Comparison of ENCODE assay signal across 1 cellular context in the genomic region with DNA sequence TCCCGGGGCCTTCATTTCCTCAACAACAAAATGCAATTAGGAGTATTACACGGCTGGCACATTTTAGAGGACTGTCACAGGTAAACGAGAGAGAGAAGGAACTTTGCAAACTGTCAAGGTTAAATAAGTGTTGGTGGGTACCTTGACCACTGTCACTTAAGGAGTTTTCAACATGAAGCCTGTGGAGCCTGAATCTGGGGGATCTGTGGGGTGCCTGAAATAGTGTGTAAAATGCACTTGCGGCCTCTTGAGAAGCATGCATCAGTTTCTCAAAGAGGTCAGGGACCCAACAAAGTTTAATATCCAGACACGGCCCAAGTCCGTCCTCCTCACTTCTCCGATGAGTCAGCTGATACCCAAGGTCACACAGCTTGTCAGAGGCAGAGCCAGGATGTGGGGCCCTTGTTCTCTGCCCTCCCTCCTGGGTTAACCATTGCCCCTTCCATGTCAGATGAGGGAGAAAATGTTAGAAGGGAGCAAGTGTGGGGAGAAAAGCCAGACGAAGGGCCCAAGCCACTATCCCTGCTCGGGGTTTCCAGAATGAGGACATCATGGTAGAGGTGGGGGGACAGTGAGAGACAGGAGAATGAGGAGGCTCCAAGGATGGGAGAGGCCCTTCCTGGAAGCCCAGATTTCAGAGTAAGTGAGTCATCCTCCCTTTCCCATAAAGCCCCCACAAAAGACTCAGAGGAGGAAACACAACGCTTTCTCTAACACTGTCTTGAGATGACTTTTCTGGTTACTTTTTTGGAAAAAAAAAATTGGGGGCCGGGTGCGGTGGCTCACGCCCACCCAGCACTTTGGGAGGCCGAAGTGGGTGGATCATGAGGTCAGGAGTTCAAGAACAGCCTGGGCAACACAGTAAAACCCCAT.
TF ChIP-seq lines count a peak whose summit lies in the region.

No MANE protein-coding gene starts in this region.

TF ChIP-seq in SK-N-SH treated with all-trans-retinoic acid at 6 μM for 48 hours, 23 proteins besides CTCF, POLR2A, EP300 and RAD21 (continued from another document):
- TF ChIP-seq, protein P1, sequence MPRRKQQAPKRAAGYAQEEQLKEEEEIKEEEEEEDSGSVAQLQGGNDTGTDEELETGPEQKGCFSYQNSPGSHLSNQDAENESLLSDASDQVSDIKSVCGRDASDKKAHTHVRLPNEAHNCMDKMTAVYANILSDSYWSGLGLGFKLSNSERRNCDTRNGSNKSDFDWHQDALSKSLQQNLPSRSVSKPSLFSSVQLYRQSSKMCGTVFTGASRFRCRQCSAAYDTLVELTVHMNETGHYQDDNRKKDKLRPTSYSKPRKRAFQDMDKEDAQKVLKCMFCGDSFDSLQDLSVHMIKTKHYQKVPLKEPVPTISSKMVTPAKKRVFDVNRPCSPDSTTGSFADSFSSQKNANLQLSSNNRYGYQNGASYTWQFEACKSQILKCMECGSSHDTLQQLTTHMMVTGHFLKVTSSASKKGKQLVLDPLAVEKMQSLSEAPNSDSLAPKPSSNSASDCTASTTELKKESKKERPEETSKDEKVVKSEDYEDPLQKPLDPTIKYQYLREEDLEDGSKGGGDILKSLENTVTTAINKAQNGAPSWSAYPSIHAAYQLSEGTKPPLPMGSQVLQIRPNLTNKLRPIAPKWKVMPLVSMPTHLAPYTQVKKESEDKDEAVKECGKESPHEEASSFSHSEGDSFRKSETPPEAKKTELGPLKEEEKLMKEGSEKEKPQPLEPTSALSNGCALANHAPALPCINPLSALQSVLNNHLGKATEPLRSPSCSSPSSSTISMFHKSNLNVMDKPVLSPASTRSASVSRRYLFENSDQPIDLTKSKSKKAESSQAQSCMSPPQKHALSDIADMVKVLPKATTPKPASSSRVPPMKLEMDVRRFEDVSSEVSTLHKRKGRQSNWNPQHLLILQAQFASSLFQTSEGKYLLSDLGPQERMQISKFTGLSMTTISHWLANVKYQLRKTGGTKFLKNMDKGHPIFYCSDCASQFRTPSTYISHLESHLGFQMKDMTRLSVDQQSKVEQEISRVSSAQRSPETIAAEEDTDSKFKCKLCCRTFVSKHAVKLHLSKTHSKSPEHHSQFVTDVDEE (CRISPR knock-in tag; IDR thresholded peaks at IDR 0.05) = no peak
- no peak for TF ChIP-seq ZNF8 (CRISPR knock-in tag; IDR thresholded peaks at IDR 0.05)
- no peak for TF ChIP-seq PPARA (CRISPR knock-in tag; IDR thresholded peaks at IDR 0.05; ENCODE audit: borderline replicate concordance)
- TF ChIP-seq ISL1 (CRISPR knock-in tag; IDR thresholded peaks at IDR 0.05) = no peak
- TF ChIP-seq ZNF565 (CRISPR knock-in tag; conservative IDR thresholded peaks at IDR 0.05; ENCODE audit: low read depth) = no peak
- no peak for TF ChIP-seq GLIS3 (CRISPR knock-in tag; IDR thresholded peaks at IDR 0.05)
- TF ChIP-seq OSR1 (CRISPR knock-in tag; IDR thresholded peaks at IDR 0.05) = no peak
